25 cellular contexts compared by ENCODE assay signal in genomic region chr10:22767859-22768258, GRCh38.
"Had no signal": no experiment of that assay in that cellular context is flagged by ENCODE, and none has a peak within 500 bp of the region (broad histone marks: within the 10 kb centered on the region; RNA-seq: fewer than 3 reads in every experiment).

No MANE protein-coding gene starts in this region.

- H3K27me3 ChIP-seq: brain microvascular endothelial cell, ovary, stomach, tibial nerve had no signal

- H3K4me1 ChIP-seq: foreskin keratinocyte had no signal

- ATAC-seq: esophagus mucosa; foreskin keratinocyte; naive thymus-derived CD4-positive, alpha-beta T cell; sciatic nerve; stimulated activated naive B cell treated with anti-CD40 and anti-IgM and Interleukin-4, amounts not matched to agents 10 μg/mL and 1 μg/mL and 100 μg/mL, for 72 hours had no signal

- H3K4me3 ChIP-seq: lung, ovary, SK-N-MC, skin epidermis, stomach, tibial nerve had no signal

- H3K9me3 ChIP-seq: ovary, stomach, tibial nerve had no signal

- H3K27ac ChIP-seq: brain microvascular endothelial cell, foreskin keratinocyte, ovary, SK-N-MC, skin epidermis, VCaP had no signal

- DNase-seq: activated CD4-positive, alpha-beta T cell treated with anti-CD3 and anti-CD28 coated beads for 4 hours; activated CD4-positive, alpha-beta T cell treated with anti-CD3 and anti-CD28 coated beads, Interleukin-2, amount 50 U/mL, for 48 hours; activated CD8-positive, alpha-beta memory T cell treated with anti-CD3 and anti-CD28 coated beads for 24 hours; activated effector memory CD4-positive, alpha-beta T cell treated with Interleukin-2 at 50 U/mL for 16 hours; activated naive CD4-positive, alpha-beta T cell treated with Interleukin-2 at 50 U/mL for 16 hours; brain microvascular endothelial cell; caudate nucleus; endodermal cell; islet precursor cell; naive thymus-derived CD4-positive, alpha-beta T cell; ovary; stimulated activated CD4-positive, alpha-beta T cell treated with anti-CD3 and anti-CD28 coated beads, Interleukin-4, amount 100 ng/mL, for 4 hours; stimulated activated CD8-positive, alpha-beta memory T cell treated with anti-CD3 and anti-CD28 coated beads, Interleukin-4, amount 100 ng/mL, for 48 hours; stimulated activated naive B cell treated with anti-CD40 and anti-IgM and Interleukin-4, amounts not matched to agents 10 μg/mL and 1 μg/mL and 100 μg/mL, for 72 hours; stomach; SW 1271; T-helper 9 cell had no signal

- H3K36me3 ChIP-seq: brain microvascular endothelial cell, ovary, stomach, tibial nerve had no signal
